19 cellular contexts compared by ENCODE assay signal in genomic region chr9:73539881-73540280, GRCh38.
"Had no signal": no experiment of that assay in that cellular context is flagged by ENCODE, and none has a peak within 500 bp of the region (broad histone marks: within the 10 kb centered on the region; RNA-seq: fewer than 3 reads in every experiment).

No MANE protein-coding gene starts in this region.

- ATAC-seq: HepG2 had no signal

- DNase-seq: IMR-90, Karpas-422, KG1, MG63, NCI-H1092, NCI-H1105 treated with DMSO at 0.1 percent for 48 hours, NCI-H1436, NCI-H187, NCI-H2029, NCI-H2171 treated with DMSO at 0.1 percent for 48 hours, NCI-H345, NCI-H446 treated with DMSO at 0.1 percent for 48 hours, NCI-H510A treated with DMSO at 0.1 percent for 48 hours, NCI-H526, Right ventricle myocardium superior, RPMI8226, SIG-M5 had no signal

- H3K27ac ChIP-seq: SJSA1 had no signal

- H3K9me3 ChIP-seq: MG63, SJSA1 had no signal

- H3K27me3 ChIP-seq: MG63, SJSA1 had no signal

- H3K36me3 ChIP-seq: MG63, SJSA1 had no signal

- H3K4me1 ChIP-seq: SJSA1 had no signal

- H3K4me3 ChIP-seq: MG63, SJSA1 had no signal
